ENCODE assay signal across 19 cellular contexts in the genomic region with DNA sequence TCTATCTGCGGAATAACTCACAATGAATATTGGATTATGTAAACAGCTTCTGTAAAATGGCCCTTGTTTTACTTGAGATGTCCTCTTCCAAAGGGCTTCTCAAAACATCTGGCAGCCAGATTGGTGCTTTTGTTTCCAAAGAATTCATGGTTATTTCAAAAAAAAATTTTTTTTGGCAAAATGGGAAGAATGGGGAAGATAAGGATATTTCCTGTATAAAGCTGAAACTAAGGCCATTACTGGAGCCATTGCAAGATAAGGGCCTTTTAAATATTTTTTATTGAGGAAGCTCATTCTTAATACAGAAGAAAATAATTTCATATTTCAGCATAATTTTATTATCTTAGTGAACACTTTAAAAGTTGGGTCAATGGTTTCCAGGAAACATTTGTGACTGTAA.
DNase-seq lines count a peak whose midpoint lies in the region; ATAC-seq, FAIRE-seq and TF ChIP-seq lines count a peak whose summit lies in the region.
"Had no signal": no experiment of that assay in that cellular context is flagged by ENCODE, and none has a peak within 500 bp of the region (broad histone marks: within the 10 kb centered on the region; RNA-seq: fewer than 3 reads in every experiment).

No MANE protein-coding gene starts in this region.

- DNase-seq in Right ventricle myocardium superior (no peak), heart right ventricle (no peak), RPMI7951 (ENCODE audit: low read depth) (peak; percentile 10), fibroblast of the aortic adventitia (ENCODE audit: low read depth) (peak; percentile 71), DMS 273 treated with DMSO at 0.1 percent for 48 hours (lab: John Stamatoyannopoulos, UW) (no peak), OCI-M2 (lab: John Stamatoyannopoulos, UW; ENCODE audit: unreplicated experiment) (no peak), suprapubic skin (ENCODE audit: low spot score in 2 of 2) (no peak)
- DNase-seq: 8988T; BE2C; CD4-positive, alpha-beta memory T cell; DMS153; DMS79 treated with DMSO at 0.1 percent for 48 hours; EL; GOT3 had no signal

- TF ChIP-seq POLR2A in suprapubic skin (IDR thresholded peaks at IDR 0.05): no peak

- WGBS in heart right ventricle, 2 donors: 78 to 85% methylated on average over 1 of the region's 1 CpG
- 54% methylated on average over 1 of the region's 1 CpG for WGBS in suprapubic skin

- no peak overlapping the region for H3K4me3 ChIP-seq in heart right ventricle
- H3K4me3 ChIP-seq in fibroblast of the aortic adventitia (ENCODE audit: low read depth, low read length): no peak overlapping the region
- H3K4me3 ChIP-seq in suprapubic skin: no peak overlapping the region
- H3K4me3 ChIP-seq: HAP-1 had no signal

- H3K9me3 ChIP-seq in heart right ventricle: peaks cover 0 to 8% (median 0%) of the 10 kb centered on the region in 11 donors
- no peaks in the 10 kb centered on the region for H3K9me3 ChIP-seq in suprapubic skin
- H3K9me3 ChIP-seq: BE2C, HAP-1 had no signal

- H3K36me3 ChIP-seq in heart right ventricle (no peaks in the 10 kb centered on the region), suprapubic skin (no peaks in the 10 kb centered on the region)
- H3K36me3 ChIP-seq: BE2C, HAP-1 had no signal

- intact Hi-C loops in Right ventricle myocardium superior (cut with DNase I): no loop called here
- intact Hi-C loops in heart right ventricle (cut with DNase I): no loop called here

- H3K27ac ChIP-seq in heart right ventricle (no peak overlapping the region), suprapubic skin (no peak overlapping the region)
- H3K27ac ChIP-seq: C4-2B had no signal

- H3K4me1 ChIP-seq in heart right ventricle (no peaks in the 10 kb centered on the region), suprapubic skin (no peaks in the 10 kb centered on the region)
- H3K4me1 ChIP-seq: BE2C, HAP-1 had no signal

- peak; percentile 87 for FAIRE-seq in endometrium (lab: Jason Lieb, UNC)
- FAIRE-seq: G401.6, GM12892 had no signal

- TF ChIP-seq EP300 in suprapubic skin (IDR thresholded peaks at IDR 0.05): no peak

- H3K27me3 ChIP-seq in heart right ventricle: no peaks in the 10 kb centered on the region
- H3K27me3 ChIP-seq in suprapubic skin: no peaks in the 10 kb centered on the region
- H3K27me3 ChIP-seq: BE2C had no signal

- ATAC-seq in Right ventricle myocardium superior (ENCODE audit: poor library complexity): peak; percentile 55
- no peak for ATAC-seq in heart right ventricle

- TF ChIP-seq CTCF in heart right ventricle (IDR thresholded peaks at IDR 0.05): no peak
- TF ChIP-seq CTCF in fibroblast of the aortic adventitia (IDR thresholded peaks at IDR 0.05; ENCODE audit: insufficient read depth, low read length): no peak
- no peak for TF ChIP-seq CTCF in suprapubic skin (IDR thresholded peaks at IDR 0.05)

Comparison
In these comparisons a context has a peak if more than half of its experiments do, and no peak if none do; other contexts are left out.
1. DNase-seq: peak in RPMI7951 (single experiment) and fibroblast of the aortic adventitia (single experiment); none in Right ventricle myocardium superior (single experiment), heart right ventricle (0 of 2), DMS 273 treated with DMSO at 0.1 percent for 48 hours (single experiment), OCI-M2 (single experiment) and suprapubic skin (0 of 2).